Comparison of ENCODE assay signal across 19 cellular contexts in genomic region chr4:103307479-103308042, GRCh38.
A peak's percentile ranks its signal among the peaks of the same experiment; 100 is the strongest.
DNase-seq lines count a peak whose midpoint lies in the region; ATAC-seq, FAIRE-seq and TF ChIP-seq lines count a peak whose summit lies in the region.
"Had no signal": no experiment of that assay in that cellular context is flagged by ENCODE, and none has a peak within 500 bp of the region (broad histone marks: within the 10 kb centered on the region; RNA-seq: fewer than 3 reads in every experiment).

No MANE protein-coding gene starts in this region.

- intact Hi-C loops in K562 (cut with micrococcal nuclease) = no loop called here
- intact Hi-C loops in sigmoid colon (cut with DNase I) = no loop called here

- H3K36me3 Mint-ChIP-seq in mesothelial cell of epicardium = no peaks in the 10 kb centered on the region

- 0 out of 2 replicates have a peak overlapping the region, but pooled peaks have one; percentile 15 for H3K27ac ChIP-seq in HUES6 (ENCODE audit: low read depth, low read length)
- H3K27ac ChIP-seq in K562 (ENCODE audit: extremely low read depth, low read depth, low read length) = no peak overlapping the region
- no peak overlapping the region for H3K27ac ChIP-seq in sigmoid colon
- H3K27ac ChIP-seq: esophagus squamous epithelium, KMS-11 had no signal

- TF ChIP-seq POLR2A in K562 (conservative IDR thresholded peaks at IDR 0.05) (no peak), sigmoid colon (IDR thresholded peaks at IDR 0.05) (no peak), erythroblast (IDR thresholded peaks at IDR 0.05; ENCODE audit: low read length) (no peak)

- peaks cover 17% of the 10 kb centered on the region for H3K9me3 Mint-ChIP-seq in mesothelial cell of epicardium
- H3K9me3 Mint-ChIP-seq: activated CD4-positive, alpha-beta T cell treated with anti-CD3 and anti-CD28 coated beads, Interleukin-2, amount 10 ng/mL, durations not matched to agents 7 days and 5 days had no signal

- TF ChIP-seq EP300 in K562 (IDR thresholded peaks at IDR 0.05; ENCODE audit: low read length) (no peak), sigmoid colon (IDR thresholded peaks at IDR 0.05) (no peak)

- H3K4me3 ChIP-seq in HUES6 (ENCODE audit: low read depth, low read length) (no peak overlapping the region), K562 (no peak overlapping the region), sigmoid colon (no peak overlapping the region)
- H3K4me3 ChIP-seq: esophagus squamous epithelium had no signal

- ATAC-seq in K562 = peak; percentile 51
- no peak for ATAC-seq in GM21367 (IDR thresholded peaks at IDR 0.05; ENCODE audit: unreplicated experiment)

- no peak for TF ChIP-seq RAD21 in K562 (CRISPR knock-in tag; conservative IDR thresholded peaks at IDR 0.05 in 1 of 2, IDR thresholded peaks at IDR 0.05 in 1 of 2)

- TF ChIP-seq CTCF in K562 (IDR thresholded peaks at IDR 0.05 in 2 of 3, conservative IDR thresholded peaks at IDR 0.05 in 1 of 3; ENCODE audit: insufficient read depth in 2 of 3, low read depth in 1 of 3, low read length in 3 of 3) (no peak), mesothelial cell of epicardium (IDR thresholded peaks at IDR 0.05; ENCODE audit: unreplicated experiment) (no peak), sigmoid colon (IDR thresholded peaks at IDR 0.05) (no peak)

- peaks cover 22% of the 10 kb centered on the region for H3K4me1 Mint-ChIP-seq in mesothelial cell of epicardium
- H3K4me1 Mint-ChIP-seq: activated CD4-positive, alpha-beta T cell treated with anti-CD3 and anti-CD28 coated beads, Interleukin-2, amount 10 ng/mL, durations not matched to agents 7 days and 5 days had no signal

- no peak for FAIRE-seq in K562 (lab: Jason Lieb, UNC)
- FAIRE-seq: small intestine, TTC549 had no signal

- CTCF ChIA-PET in K562 (lab: Yijun Ruan, JAX; ENCODE audit: low intra/inter-chr PET ratio) = no interaction called here

- no TSS peak for BruUV-seq in K562 (replicated peaks; lab: Mats Ljungman, UMichigan)

- POLR2A ChIA-PET in K562 (lab: Yijun Ruan, JAX) = interaction anchor here (0.6 to 1.3 kb wide), 3 partner anchors 9 to 28 kb away, joined by 3 to 6 read pairs (median 3); no protein-coding TSS in a partner anchor

- H4K20me1 ChIP-seq in K562 (replicated peaks; ENCODE audit: control insufficient read depth, insufficient read depth, low read length) = no peaks in the 10 kb centered on the region; the same call in 1 of the 2 replicates

- no peak for DNase-seq in K562 (ENCODE audit: extremely low read depth in 1 of 4, low spot score in 3 of 4)
- DNase-seq in mesothelial cell of epicardium (ENCODE audit: low spot score in 2 of 2, unreplicated experiment in 2 of 2) = no peak
- DNase-seq in superior temporal gyrus (ENCODE audit: extremely low spot score) = peak; percentile 14
- DNase-seq in sigmoid colon = no peak
- DNase-seq in erythroblast (lab: John Stamatoyannopoulos, UW) = no peak
- DNase-seq: activated CD4-positive, alpha-beta T cell treated with anti-CD3 and anti-CD28 coated beads, Interleukin-2, amount 10 ng/mL, durations not matched to agents 7 days and 5 days; activated effector memory CD4-positive, alpha-beta T cell treated with anti-CD3 and anti-CD28 coated beads, Interleukin-2, amount 50 U/mL, for 16 hours; central memory CD4-positive, alpha-beta T cell; effector CD4-positive, alpha-beta T cell; esophagus squamous epithelium; NCI-H2029 treated with DMSO at 0.1 percent for 48 hours; NCI-H524; stimulated activated CD4-positive, alpha-beta T cell treated with anti-CD3 and anti-CD28 coated beads, Interleukin-4, amount 100 ng/mL, for 1 hour; SW 1271 had no signal

- H3K27me3 Mint-ChIP-seq in mesothelial cell of epicardium (ENCODE audit: low read depth) = no peaks in the 10 kb centered on the region
- H3K27me3 Mint-ChIP-seq: activated CD4-positive, alpha-beta T cell treated with anti-CD3 and anti-CD28 coated beads, Interleukin-2, amount 10 ng/mL, durations not matched to agents 7 days and 5 days had no signal

- H3K27ac Mint-ChIP-seq in mesothelial cell of epicardium = peak overlapping the region; percentile 66
- H3K27ac Mint-ChIP-seq: activated CD4-positive, alpha-beta T cell treated with anti-CD3 and anti-CD28 coated beads, Interleukin-2, amount 10 ng/mL, durations not matched to agents 7 days and 5 days had no signal

- no peak overlapping the region for H2AFZ ChIP-seq in K562 (ENCODE audit: low read depth, low read length)

- H3K36me3 ChIP-seq in HUES6 (ENCODE audit: control insufficient read depth, insufficient read depth, low read length) (no peaks in the 10 kb centered on the region), K562 (ENCODE audit: control insufficient read depth, insufficient read depth, low read length) (no peaks in the 10 kb centered on the region), sigmoid colon (no peaks in the 10 kb centered on the region)
- H3K36me3 ChIP-seq: esophagus squamous epithelium had no signal

- WGBS in K562 (ENCODE audit: insufficient coverage, low coverage, missing lambda C conversion rate) = 13% methylated on average over 14 of the region's 14 CpGs
- WGBS in sigmoid colon, 2 donors = 85 to 87% methylated on average over 14 of the region's 14 CpGs

- H3K4me2 ChIP-seq in K562 (ENCODE audit: insufficient read depth, low read length) = no peak overlapping the region
- H3K4me2 ChIP-seq: KMS-11 had no signal

- H3K9ac ChIP-seq in HUES6 (ENCODE audit: low read length) (peak overlapping the region; percentile 27), K562 (ENCODE audit: insufficient read depth in 1 of 2, low read depth in 2 of 2, low read length in 2 of 2) (0 out of 4 replicates have a peak overlapping the region, but pooled peaks of 1 of the 2 experiments have one; percentile 13)
- H3K9ac ChIP-seq: KMS-11 had no signal

- no peaks in the 10 kb centered on the region for H3K9me1 ChIP-seq in K562 (ENCODE audit: control insufficient read depth, insufficient read depth, low read length)

- peaks cover 33% of the 10 kb centered on the region for H3K4me1 ChIP-seq in HUES6 (ENCODE audit: control insufficient read depth, insufficient read depth, low read length)
- peaks cover 4% of the 10 kb centered on the region in 2 experiments; a peak in 1 of 5 replicates for H3K4me1 ChIP-seq in K562 (replicated peaks in 1 of 2; ENCODE audit: control insufficient read depth in 2 of 2, insufficient read depth in 2 of 2, low read length in 2 of 2)
- no peaks in the 10 kb centered on the region for H3K4me1 ChIP-seq in sigmoid colon

- in situ Hi-C loops in K562 (cut with MboI) = no loop called here

- 0 out of 2 replicates have a peak, but pooled peaks cover 3% of the 10 kb centered on the region for H3K9me3 ChIP-seq in HUES6 (ENCODE audit: control insufficient read depth, insufficient read depth, low read depth, low read length)
- H3K9me3 ChIP-seq in K562 (replicated peaks; ENCODE audit: control insufficient read depth, insufficient read depth, low read depth, low read length) = no peaks in the 10 kb centered on the region
- peaks cover 0 to 3% (median 0%) of the 10 kb centered on the region in 4 donors for H3K9me3 ChIP-seq in sigmoid colon
- H3K9me3 ChIP-seq: esophagus squamous epithelium had no signal

- H3K79me2 ChIP-seq in K562 (ENCODE audit: control insufficient read depth, insufficient read depth, low read length) = no peaks in the 10 kb centered on the region

- H3K27me3 ChIP-seq in HUES6 (ENCODE audit: control insufficient read depth, insufficient read depth, low read length) (no peaks in the 10 kb centered on the region), K562 (ENCODE audit: control insufficient read depth in 2 of 2, insufficient read depth in 2 of 2, low read length in 2 of 2) (no peaks in the 10 kb centered on the region), sigmoid colon (no peaks in the 10 kb centered on the region)
- H3K27me3 ChIP-seq: esophagus squamous epithelium had no signal

- H3K4me3 Mint-ChIP-seq in mesothelial cell of epicardium = peak overlapping the region; percentile 2
- H3K4me3 Mint-ChIP-seq: activated CD4-positive, alpha-beta T cell treated with anti-CD3 and anti-CD28 coated beads, Interleukin-2, amount 10 ng/mL, durations not matched to agents 7 days and 5 days had no signal

TF ChIP-seq in K562, 482 proteins besides CTCF, POLR2A, EP300 and RAD21:
- no peak for TF ChIP-seq GATAD2B (IDR thresholded peaks at IDR 0.05; ENCODE audit: borderline replicate concordance)
- TF ChIP-seq MTA3 (IDR thresholded peaks at IDR 0.05; ENCODE audit: borderline replicate concordance) = no peak
- no peak for TF ChIP-seq POU5F1 (IDR thresholded peaks at IDR 0.05; ENCODE audit: borderline replicate concordance, low read depth, low read length, partially characterized antibody)
